In genomic region chr9:127390243-127390535, GRCh38 we compare ENCODE assay signal across 1 cellular context.
TF ChIP-seq lines count a peak whose summit lies in the region.

No MANE protein-coding gene starts in this region.

TF ChIP-seq in K562, 482 proteins besides CTCF, POLR2A, EP300 and RAD21 (continued from another document):
- TF ChIP-seq, protein P1, sequence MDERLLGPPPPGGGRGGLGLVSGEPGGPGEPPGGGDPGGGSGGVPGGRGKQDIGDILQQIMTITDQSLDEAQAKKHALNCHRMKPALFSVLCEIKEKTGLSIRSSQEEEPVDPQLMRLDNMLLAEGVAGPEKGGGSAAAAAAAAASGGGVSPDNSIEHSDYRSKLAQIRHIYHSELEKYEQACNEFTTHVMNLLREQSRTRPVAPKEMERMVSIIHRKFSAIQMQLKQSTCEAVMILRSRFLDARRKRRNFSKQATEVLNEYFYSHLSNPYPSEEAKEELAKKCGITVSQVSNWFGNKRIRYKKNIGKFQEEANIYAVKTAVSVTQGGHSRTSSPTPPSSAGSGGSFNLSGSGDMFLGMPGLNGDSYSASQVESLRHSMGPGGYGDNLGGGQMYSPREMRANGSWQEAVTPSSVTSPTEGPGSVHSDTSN (CRISPR knock-in tag; IDR thresholded peaks at IDR 0.05; ENCODE audit: low read depth), result no peak
- TF ChIP-seq, protein P1 (tag; conservative IDR thresholded peaks at IDR 0.05; ENCODE audit: low read depth), result peak; percentile 20; the same call in 1 of the 2 replicates
